In genomic region chr13:19053561-19053960, GRCh38 we compare ENCODE assay signal across 20 cellular contexts.
"Had no signal": no experiment of that assay in that cellular context is flagged by ENCODE, and none has a peak within 500 bp of the region (broad histone marks: within the 10 kb centered on the region; RNA-seq: fewer than 3 reads in every experiment).

No MANE protein-coding gene starts in this region.

- H3K27ac ChIP-seq: left ventricle myocardium inferior, ovary, right atrium auricular region, right lobe of liver, tibial nerve, uterus had no signal

- H3K36me3 ChIP-seq: left ventricle myocardium inferior, ovary, right atrium auricular region, right lobe of liver, tibial nerve, uterus had no signal

- H3K27me3 ChIP-seq: ovary, right atrium auricular region, right lobe of liver, tibial nerve, uterus had no signal

- H3K4me1 ChIP-seq: left ventricle myocardium inferior, right atrium auricular region, right lobe of liver, tibial nerve, uterus had no signal

- H3K9me3 ChIP-seq: ovary, right atrium auricular region, right lobe of liver, uterus had no signal

- H3K4me3 ChIP-seq: left ventricle myocardium inferior, mucosa of descending colon, ovary, right atrium auricular region, right lobe of liver, smooth muscle cell, tibial nerve, uterus had no signal

- ATAC-seq: mucosa of descending colon; naive thymus-derived CD4-positive, alpha-beta T cell; natural killer cell treated with Interleukin-12 subunit alpha and Interleukin-12 subunit beta and Interleukin-15 and Interleukin-18, amount 100 ng/mL, for 72 hours; right lobe of liver; stimulated activated memory B cell treated with anti-CD40 and anti-IgM and Interleukin-4, amounts not matched to agents 10 μg/mL and 1 μg/mL and 100 μg/mL, for 72 hours; stimulated activated naive CD8-positive, alpha-beta T cell treated with anti-CD3 and anti-CD28 coated beads, Interleukin-15, amount 100 ng/mL, for 72 hours had no signal

- DNase-seq: islet precursor cell; left ventricle myocardium inferior; midbrain; mucosa of descending colon; naive thymus-derived CD4-positive, alpha-beta T cell; ovary; right lobe of liver; stimulated activated CD4-positive, alpha-beta T cell treated with anti-CD3 and anti-CD28 coated beads, Interleukin-1b, Interleukin-23, amount 100 ng/mL, for 48 hours; stimulated activated CD4-positive, alpha-beta T cell treated with anti-CD3 and anti-CD28 coated beads, Interleukin-2, amount 100 ng/mL, for 48 hours; stimulated activated CD4-positive, alpha-beta T cell treated with anti-CD3 and anti-CD28 coated beads, Interleukin-4, amount 100 ng/mL, for 4 hours; stimulated activated CD8-positive, alpha-beta memory T cell treated with anti-CD3 and anti-CD28 coated beads, Interleukin-4, amount 100 ng/mL, for 48 hours; stimulated activated naive CD4-positive, alpha-beta T cell treated with Interleukin-2 at 50 U/mL for 16 hours; stimulated activated naive CD8-positive, alpha-beta T cell treated with anti-CD3 and anti-CD28 coated beads, Interleukin-15, amount 100 ng/mL, for 72 hours; substantia nigra; uterus had no signal
